Comparison of ENCODE assay signal across 17 cellular contexts in the genomic region with DNA sequence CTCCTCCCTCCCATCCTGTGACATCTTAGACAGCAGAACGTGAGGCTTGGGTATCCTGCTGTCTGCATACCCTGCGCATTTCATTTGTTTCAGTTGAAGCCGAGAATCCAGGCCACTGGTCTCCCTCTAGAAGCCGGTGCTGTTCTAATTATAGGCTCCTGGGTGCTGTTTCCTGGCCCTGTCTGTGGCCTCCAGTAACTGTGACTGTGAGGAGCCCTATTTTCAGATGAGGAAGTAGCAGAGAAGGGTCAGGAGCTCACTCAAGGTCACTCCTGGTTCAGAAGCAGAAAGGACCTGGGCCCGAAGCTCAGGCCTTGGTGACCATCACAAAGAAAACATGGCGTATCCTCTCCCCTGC. TPM values are rescaled to one million over a fixed set of nuclear protein-coding genes. Genes with fewer than 3 reads are reported as not detected.
DNase-seq lines count a peak whose midpoint lies in the region; ATAC-seq, FAIRE-seq and TF ChIP-seq lines count a peak whose summit lies in the region.
"Had no signal": no experiment of that assay in that cellular context is flagged by ENCODE, and none has a peak within 500 bp of the region (broad histone marks: within the 10 kb centered on the region; RNA-seq: fewer than 3 reads in every experiment).

No MANE protein-coding gene starts in this region.

- H3K4me1 ChIP-seq in BLaER1 treated with 17β-estradiol and CSF1 and Interleukin-3, amounts not matched to agents 10 nM and 100 nM = peaks cover 32 to 74% (median 63%) of the 10 kb centered on the region in 10 experiments
- H3K4me1 ChIP-seq in kidney (ENCODE audit: control insufficient read depth in 1 of 2, insufficient read depth in 1 of 2, low read depth in 1 of 2, low read length in 2 of 2) = peaks cover 0 to 4% of the 10 kb centered on the region in 2 donors
- H3K4me1 ChIP-seq: Peyer's patch, upper lobe of left lung had no signal

- TF ChIP-seq POLR2A in NB4 (IDR thresholded peaks at IDR 0.05; ENCODE audit: extremely low read depth, insufficient read length) = no peak

- peak; percentile 43 for DNase-seq in NB4 (ENCODE audit: low read depth)
- DNase-seq in cerebellar cortex (ENCODE audit: low spot score) = peak; percentile 57
- peak; percentile 32 for DNase-seq in medulla oblongata (ENCODE audit: extremely low spot score)
- no peak for DNase-seq in T-helper 2 cell treated with Interferon-gamma antibody and Interleukin-4, amounts not matched to agents 5 μg/mL and 100 μg/mL, for 36 hours (ENCODE audit: low spot score)
- DNase-seq in kidney = no peak
- DNase-seq in activated CD8-positive, alpha-beta memory T cell treated with anti-CD3 and anti-CD28 coated beads for 24 hours = no peak
- DNase-seq: hippocampal formation; NCI-H524; Peyer's patch; stimulated activated CD4-positive, alpha-beta T cell treated with anti-CD3 and anti-CD28 coated beads, Interleukin-4, amount 100 ng/mL, for 24 hours had no signal

- TF ChIP-seq CTCF in NB4 (IDR thresholded peaks at IDR 0.05; ENCODE audit: low read depth, low read length) (no peak), kidney (IDR thresholded peaks at IDR 0.05; ENCODE audit: borderline replicate concordance, extremely low read depth, insufficient read depth) (no peak)

- no peaks in the 10 kb centered on the region for H3K27me3 Mint-ChIP-seq in T-helper 2 cell treated with Interferon-gamma antibody and Interleukin-4, amounts not matched to agents 5 μg/mL and 100 μg/mL, for 36 hours (ENCODE audit: low read depth)

- H3K36me3 Mint-ChIP-seq in T-helper 2 cell treated with Interferon-gamma antibody and Interleukin-4, amounts not matched to agents 5 μg/mL and 100 μg/mL, for 36 hours (ENCODE audit: low read depth) = peaks cover 4% of the 10 kb centered on the region

- H3K27ac ChIP-seq in BLaER1 treated with 17β-estradiol and CSF1 and Interleukin-3, amounts not matched to agents 10 nM and 100 nM = peak overlapping the region in 10 of 11 experiments; percentile 36 to 88 (median 76); a peak in 20 of 22 replicates
- H3K27ac ChIP-seq in kidney (ENCODE audit: low read depth in 2 of 2, low read length in 2 of 2) = no peak overlapping the region
- H3K27ac ChIP-seq: KMS-11, Peyer's patch, upper lobe of left lung had no signal

- no peak overlapping the region for H3K4me3 Mint-ChIP-seq in T-helper 2 cell treated with Interferon-gamma antibody and Interleukin-4, amounts not matched to agents 5 μg/mL and 100 μg/mL, for 36 hours
- H3K4me3 Mint-ChIP-seq: activated T-helper 1 cell treated with anti-CD3 and anti-CD28 coated beads, Interleukin-12 subunit alpha, Interleukin-12 subunit beta, Interleukin-2, Interleukin-4 antibody, amounts not matched to agents 30 ng/mL and 10 ng/mL and 1 ng/mL, durations not matched to agents 14 hours and 24 hours and 36 hours; T-helper 1 cell treated with Interleukin-12 subunit alpha and Interleukin-12 subunit beta and Interleukin-4 antibody, amounts not matched to agents 30 μg/mL and 1 μg/mL, for 36 hours had no signal

- H3K27me3 ChIP-seq in BLaER1 treated with 17β-estradiol and CSF1 and Interleukin-3, amounts not matched to agents 10 nM and 100 nM = no peaks in the 10 kb centered on the region
- H3K27me3 ChIP-seq: Peyer's patch, upper lobe of left lung had no signal

- peak overlapping the region in 2 of 10 experiments; percentile 11 to 20; a peak in 1 of 20 replicates for H3K4me3 ChIP-seq in BLaER1 treated with 17β-estradiol and CSF1 and Interleukin-3, amounts not matched to agents 10 nM and 100 nM
- no peak overlapping the region for H3K4me3 ChIP-seq in NB4 (ENCODE audit: low read depth, low read length)
- no peak overlapping the region for H3K4me3 ChIP-seq in kidney (ENCODE audit: low read length in 2 of 2)
- H3K4me3 ChIP-seq: Peyer's patch, upper lobe of left lung had no signal

- intact Hi-C loops in kidney (cut with DNase I) = no loop called here

- H3K27ac Mint-ChIP-seq in T-helper 2 cell treated with Interferon-gamma antibody and Interleukin-4, amounts not matched to agents 5 μg/mL and 100 μg/mL, for 36 hours = no peak overlapping the region
- H3K27ac Mint-ChIP-seq: activated T-helper 1 cell treated with anti-CD3 and anti-CD28 coated beads, Interleukin-12 subunit alpha, Interleukin-12 subunit beta, Interleukin-2, Interleukin-4 antibody, amounts not matched to agents 30 ng/mL and 10 ng/mL and 1 ng/mL, durations not matched to agents 14 hours and 24 hours and 36 hours; T-helper 1 cell treated with Interleukin-12 subunit alpha and Interleukin-12 subunit beta and Interleukin-4 antibody, amounts not matched to agents 30 μg/mL and 1 μg/mL, for 36 hours had no signal

- H3K36me3 ChIP-seq in BLaER1 treated with 17β-estradiol and CSF1 and Interleukin-3, amounts not matched to agents 10 nM and 100 nM = peaks cover 0 to 39% (median 18%) of the 10 kb centered on the region in 11 experiments; a peak in 16 of 22 replicates
- peaks cover 0 to 4% of the 10 kb centered on the region in 2 donors for H3K36me3 ChIP-seq in kidney (ENCODE audit: control insufficient read depth in 1 of 2, insufficient read depth in 2 of 2, low read length in 2 of 2)

- peak overlapping the region; percentile 67 to 93 (median 85) for H3K4me2 ChIP-seq in BLaER1 treated with 17β-estradiol and CSF1 and Interleukin-3, amounts not matched to agents 10 nM and 100 nM
- H3K4me2 ChIP-seq: KMS-11 had no signal

- H3K4me1 Mint-ChIP-seq in T-helper 2 cell treated with Interferon-gamma antibody and Interleukin-4, amounts not matched to agents 5 μg/mL and 100 μg/mL, for 36 hours (ENCODE audit: low read depth) = peaks cover 2% of the 10 kb centered on the region

- no peaks in the 10 kb centered on the region; a peak in 5 of 22 replicates for H4K20me1 ChIP-seq in BLaER1 treated with 17β-estradiol and CSF1 and Interleukin-3, amounts not matched to agents 10 nM and 100 nM

- H3K9me3 ChIP-seq in BLaER1 treated with 17β-estradiol and CSF1 and Interleukin-3, amounts not matched to agents 10 nM and 100 nM (replicated peaks in 1 of 11) = peaks cover 8 to 35% (median 20%) of the 10 kb centered on the region in 11 experiments
- no peaks in the 10 kb centered on the region for H3K9me3 ChIP-seq in kidney (ENCODE audit: control insufficient read depth in 1 of 2, low read length in 2 of 2)
- H3K9me3 ChIP-seq: Peyer's patch, upper lobe of left lung had no signal

- ATAC-seq in HG03135 (IDR thresholded peaks at IDR 0.05; ENCODE audit: unreplicated experiment) = no peak
- ATAC-seq: left colon had no signal

- FAIRE-seq in kidney (lab: Jason Lieb, UNC) = no peak

- H3K9ac ChIP-seq in BLaER1 treated with 17β-estradiol and CSF1 and Interleukin-3, amounts not matched to agents 10 nM and 100 nM = peak overlapping the region in 10 of 11 experiments; percentile 20 to 76 (median 68); a peak in 18 of 22 replicates
- H3K9ac ChIP-seq in kidney (ENCODE audit: low read length in 2 of 2) = no peak overlapping the region
- H3K9ac ChIP-seq: KMS-11 had no signal

- H3K9me3 Mint-ChIP-seq in T-helper 2 cell treated with Interferon-gamma antibody and Interleukin-4, amounts not matched to agents 5 μg/mL and 100 μg/mL, for 36 hours = peaks cover 9% of the 10 kb centered on the region

RNA-seq across cellular contexts. Expression of gene COQ8A, which starts 24.0 kb away (rescaled TPM):
- 29.4 TPM for total RNA-seq in kidney
- polyA plus RNA-seq in kidney (ENCODE audit: insufficient read depth, low read depth, low replicate concordance) = 44.1 TPM

Comparison
In these comparisons a context has a peak if more than half of its experiments do, and no peak if none do; other contexts are left out.
1. H3K27ac ChIP-seq: peak in BLaER1 treated with 17β-estradiol and CSF1 and Interleukin-3, amounts not matched to agents 10 nM and 100 nM (10 of 11); none in kidney (0 of 2).
2. H3K9ac ChIP-seq: peak in BLaER1 treated with 17β-estradiol and CSF1 and Interleukin-3, amounts not matched to agents 10 nM and 100 nM (10 of 11); none in kidney (0 of 2).
3. DNase-seq: peak in NB4 (single experiment), cerebellar cortex (single experiment) and medulla oblongata (single experiment); none in T-helper 2 cell treated with Interferon-gamma antibody and Interleukin-4, amounts not matched to agents 5 μg/mL and 100 μg/mL, for 36 hours (single experiment), kidney (single experiment) and activated CD8-positive, alpha-beta memory T cell treated with anti-CD3 and anti-CD28 coated beads for 24 hours (single experiment).